ENCODE assay signal across 11 cellular contexts in the genomic region with DNA sequence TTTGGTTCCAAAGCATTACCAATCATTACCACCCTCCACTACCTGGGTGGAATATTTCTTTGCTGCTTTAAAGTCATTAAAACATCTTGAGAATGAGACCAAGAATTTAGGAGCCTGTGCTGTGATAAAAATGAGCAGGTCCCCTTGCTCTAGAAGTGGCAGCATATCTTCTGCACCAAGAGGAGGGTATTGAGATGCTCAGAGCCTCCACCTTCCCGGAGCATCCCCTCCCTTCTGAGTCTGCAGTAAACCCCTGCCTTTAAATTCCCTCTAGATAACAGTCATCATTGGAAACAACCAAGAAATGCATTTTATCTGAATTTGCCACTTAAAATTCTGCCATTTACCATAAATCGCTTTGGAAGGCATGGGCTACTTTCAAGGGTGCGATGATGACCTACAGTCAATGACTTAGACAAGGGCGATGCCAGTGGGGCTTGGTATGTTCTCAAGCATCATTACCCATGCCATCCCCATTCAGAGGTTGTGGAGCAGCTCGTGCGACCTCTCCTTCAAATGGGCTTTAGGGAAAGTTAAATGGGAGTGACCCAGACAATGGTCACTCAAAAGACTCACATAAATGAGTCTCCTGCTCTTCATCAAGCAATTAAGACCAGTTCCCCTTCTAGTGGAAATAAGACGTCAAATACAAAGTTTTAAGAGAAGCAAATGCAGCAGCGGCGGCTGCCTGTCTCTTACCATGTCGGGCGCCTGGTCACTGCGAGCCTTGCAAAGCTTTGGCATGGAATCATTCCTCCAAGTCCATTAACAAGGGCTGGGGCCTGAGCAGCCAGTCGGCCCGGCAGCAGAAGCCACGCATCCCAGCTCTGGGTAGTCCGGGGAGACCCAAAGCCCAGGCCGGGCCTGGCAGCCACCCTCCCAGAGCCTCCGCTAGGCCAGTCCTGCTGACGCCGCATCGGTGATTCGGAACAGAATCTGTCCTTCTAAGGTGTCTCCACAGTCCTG.
A peak's percentile ranks its signal among the peaks of the same experiment; 100 is the strongest.
DNase-seq lines count a peak whose midpoint lies in the region; ATAC-seq and TF ChIP-seq lines count a peak whose summit lies in the region.
"Had no signal": no experiment of that assay in that cellular context is flagged by ENCODE, and none has a peak within 500 bp of the region (broad histone marks: within the 10 kb centered on the region; RNA-seq: fewer than 3 reads in every experiment).

No MANE protein-coding gene starts in this region.

- POLR2A ChIA-PET in activated CD4-positive, alpha-beta T cell treated with anti-CD3 and anti-CD28 coated beads for 36 hours (lab: Charles Lee): no interaction called here

- H3K27ac ChIP-seq in stomach: peak overlapping the region in 1 of 5 donors; percentile 20
- H3K27ac ChIP-seq: A549 had no signal

- no peaks in the 10 kb centered on the region for H3K9me3 Mint-ChIP-seq in activated CD4-positive, alpha-beta T cell treated with anti-CD3 and anti-CD28 coated beads for 36 hours (ENCODE audit: low read depth)
- peaks cover 34% of the 10 kb centered on the region for H3K9me3 Mint-ChIP-seq in endothelial cell (ENCODE audit: unreplicated experiment)

- 76 to 84% (median 80%) methylated on average over 22 of the region's 22 CpGs for WGBS in stomach, 5 donors

- no peaks in the 10 kb centered on the region for H3K36me3 ChIP-seq in stomach

- intact Hi-C loops in activated CD4-positive, alpha-beta T cell treated with anti-CD3 and anti-CD28 coated beads for 36 hours (cut with DNase I, micrococcal nuclease): loop anchor here in 1 of 2 experiments (5.0 kb wide), 2 partner anchors 126 to 206 kb away; no protein-coding TSS in a partner anchor
- intact Hi-C loops in stomach (cut with DNase I; ENCODE audit: low total_unique reads): no loop called here

- peaks cover 0 to 27% (median 0%) of the 10 kb centered on the region in 3 donors for H3K27me3 ChIP-seq in stomach

- peak overlapping the region in 1 of 4 donors; percentile 19 for H3K4me3 ChIP-seq in stomach
- H3K4me3 ChIP-seq: A549 had no signal

- CTCF ChIA-PET in activated CD4-positive, alpha-beta T cell treated with anti-CD3 and anti-CD28 coated beads for 36 hours (lab: Charles Lee): interaction anchor here (0.6 to 1.0 kb wide), 4 partner anchors 34 to 233 kb away, joined by 3 read pairs; no protein-coding TSS in a partner anchor

- H3K9me3 ChIP-seq in stomach: no peaks in the 10 kb centered on the region
- H3K9me3 ChIP-seq: A549 had no signal

- no peaks in the 10 kb centered on the region for H3K4me1 ChIP-seq in stomach
- H3K4me1 ChIP-seq: A549 had no signal

- peaks cover 13% of the 10 kb centered on the region for H3K27me3 Mint-ChIP-seq in activated CD4-positive, alpha-beta T cell treated with anti-CD3 and anti-CD28 coated beads for 36 hours
- peaks cover 20% of the 10 kb centered on the region for H3K27me3 Mint-ChIP-seq in endothelial cell (ENCODE audit: unreplicated experiment)

- TF ChIP-seq EP300 in stomach (IDR thresholded peaks at IDR 0.05): no peak

- no peak for TF ChIP-seq POLR2A in stomach (IDR thresholded peaks at IDR 0.05)

- H3K4me1 Mint-ChIP-seq in activated CD4-positive, alpha-beta T cell treated with anti-CD3 and anti-CD28 coated beads for 36 hours: peaks cover 20% of the 10 kb centered on the region
- no peaks in the 10 kb centered on the region for H3K4me1 Mint-ChIP-seq in endothelial cell (ENCODE audit: unreplicated experiment)

- H3K4me3 Mint-ChIP-seq in activated CD4-positive, alpha-beta T cell treated with anti-CD3 and anti-CD28 coated beads for 36 hours: peak overlapping the region; percentile 18
- peak overlapping the region; percentile 47 for H3K4me3 Mint-ChIP-seq in endothelial cell (ENCODE audit: unreplicated experiment)

- TF ChIP-seq CTCF in endothelial cell (IDR thresholded peaks at IDR 0.05; ENCODE audit: unreplicated experiment): no peak
- TF ChIP-seq CTCF in stomach (IDR thresholded peaks at IDR 0.05): no peak

- H3K27ac Mint-ChIP-seq in activated CD4-positive, alpha-beta T cell treated with anti-CD3 and anti-CD28 coated beads for 36 hours: peak overlapping the region; percentile 61
- no peak overlapping the region for H3K27ac Mint-ChIP-seq in endothelial cell (ENCODE audit: unreplicated experiment)

- no peaks in the 10 kb centered on the region for H3K36me3 Mint-ChIP-seq in activated CD4-positive, alpha-beta T cell treated with anti-CD3 and anti-CD28 coated beads for 36 hours (ENCODE audit: low read depth)
- peaks cover 19% of the 10 kb centered on the region for H3K36me3 Mint-ChIP-seq in endothelial cell (ENCODE audit: low read depth, unreplicated experiment)

- DNase-seq in activated CD4-positive, alpha-beta T cell treated with anti-CD3 and anti-CD28 coated beads for 36 hours: peak; percentile 7
- no peak for DNase-seq in activated CD4-positive, alpha-beta T cell treated with anti-CD3 and anti-CD28 coated beads, Interleukin-2, amount 50 U/mL, for 1 hour
- DNase-seq in T-helper 2 cell (peak in 3 of 5 experiments; percentile 0 to 7 (median 4)), endothelial cell (ENCODE audit: low spot score) (no peak), stomach (peak; percentile 25), dermis blood vessel endothelial cell (no peak), superior temporal gyrus (ENCODE audit: extremely low spot score) (no peak)
- DNase-seq: NCI-H748 treated with DMSO at 0.1 percent for 48 hours had no signal

- no peak for ATAC-seq in activated CD4-positive, alpha-beta T cell treated with anti-CD3 and anti-CD28 coated beads for 36 hours
- no peak for ATAC-seq in GM19452 (IDR thresholded peaks at IDR 0.05; ENCODE audit: unreplicated experiment)
- ATAC-seq: A549, right cardiac atrium had no signal

Comparison
In these comparisons a context has a peak if more than half of its experiments do, and no peak if none do; other contexts are left out.
1. DNase-seq: peak in activated CD4-positive, alpha-beta T cell treated with anti-CD3 and anti-CD28 coated beads for 36 hours (single experiment), T-helper 2 cell (3 of 5) and stomach (single experiment); none in activated CD4-positive, alpha-beta T cell treated with anti-CD3 and anti-CD28 coated beads, Interleukin-2, amount 50 U/mL, for 1 hour (single experiment), endothelial cell (single experiment), dermis blood vessel endothelial cell (single experiment) and superior temporal gyrus (single experiment).